In genomic region chr2:210180494-210180893, GRCh38 we compare ENCODE assay signal across 1 cellular context.
TF ChIP-seq lines count a peak whose summit lies in the region.

No MANE protein-coding gene starts in this region.

TF ChIP-seq in GM23338, 12 proteins besides CTCF, POLR2A, EP300 and RAD21:
- TF ChIP-seq ZNF462 (CRISPR knock-in tag; IDR thresholded peaks at IDR 0.05) (no peak), ETS1 (IDR thresholded peaks at IDR 0.05) (no peak), EZH2 (IDR thresholded peaks at IDR 0.05; ENCODE audit: low read depth, unreplicated experiment) (no peak), POLR2AphosphoS5 (IDR thresholded peaks at IDR 0.05; ENCODE audit: low read depth) (no peak), CREB1 (CRISPR knock-in tag; IDR thresholded peaks at IDR 0.05; ENCODE audit: low read depth) (no peak), JUNB (IDR thresholded peaks at IDR 0.05; ENCODE audit: unreplicated experiment) (no peak), EZH2phosphoT487 (IDR thresholded peaks at IDR 0.05; ENCODE audit: unreplicated experiment) (no peak), ZNF114 (CRISPR knock-in tag; IDR thresholded peaks at IDR 0.05) (no peak), NANOG (IDR thresholded peaks at IDR 0.05; ENCODE audit: borderline replicate concordance) (no peak), STAT1 (IDR thresholded peaks at IDR 0.05; ENCODE audit: unreplicated experiment) (no peak), ZNF331 (CRISPR knock-in tag; IDR thresholded peaks at IDR 0.05; ENCODE audit: low read depth) (no peak), REST (IDR thresholded peaks at IDR 0.05; ENCODE audit: unreplicated experiment) (no peak)
